ENCODE assay signal across 8 cellular contexts in genomic region chr17:51120739-51121619, GRCh38. TPM values are rescaled to one million over a fixed set of nuclear protein-coding genes. Genes with fewer than 3 reads are reported as not detected.
A peak's percentile ranks its signal among the peaks of the same experiment; 100 is the strongest.
DNase-seq lines count a peak whose midpoint lies in the region; ATAC-seq and TF ChIP-seq lines count a peak whose summit lies in the region.

Gene SPAG9 (minus strand): TSS chr17:51120868. CDS start chr17:51120656, 212 bp downstream.

- peaks cover 15 to 58% of the 10 kb centered on the region in 2 donors for H3K4me1 ChIP-seq in left lung

- H3K27ac ChIP-seq in left lung, result peak within 1 kb of the TSS; percentile 93 to 99

- ATAC-seq in GM19324 (IDR thresholded peaks at IDR 0.05; ENCODE audit: low FRiP score, unreplicated experiment) (peak; percentile 86), HG03469 (IDR thresholded peaks at IDR 0.05; ENCODE audit: unreplicated experiment) (peak; percentile 48), left lung (peak; percentile 82)

- TF ChIP-seq CTCF in BJ (IDR thresholded peaks at IDR 0.05; ENCODE audit: insufficient read depth, low read depth, low read length) (no peak), left lung (IDR thresholded peaks at IDR 0.05) (no peak)

- peak; percentile 80 for DNase-seq in BJ (ENCODE audit: low read depth)
- DNase-seq in NCI-H526 treated with DMSO at 0.1 percent for 48 hours (lab: John Stamatoyannopoulos, UW), result peak; percentile 93
- DNase-seq in activated CD4-positive, alpha-beta T cell treated with anti-CD3 and anti-CD28 coated beads, Interleukin-2, amount 50 U/mL, for 1 hour, result peak; percentile 89
- peak; percentile 97 for DNase-seq in dedifferentiated amniotic fluid mesenchymal stem cell (ENCODE audit: extremely low spot score)
- DNase-seq in left lung, result peak; percentile 97 to 98
- peak; percentile 83 for DNase-seq in stimulated activated CD4-positive, alpha-beta T cell treated with anti-CD3 and anti-CD28 coated beads, Interleukin-2, amount 100 ng/mL, for 4 hours (ENCODE audit: low read depth)

- H3K4me3 ChIP-seq in BJ (ENCODE audit: low read depth, low read length), result peak within 1 kb of the TSS; percentile 97
- peak within 1 kb of the TSS; percentile 59 to 93 for H3K4me3 ChIP-seq in left lung

- CTCF ChIA-PET in BJ (lab: Yijun Ruan, JAX), result interaction anchor here (1.4 to 1.5 kb wide), 4 partner anchors 15 to 32 kb away, joined by 3 to 6 read pairs (median 6); partner anchors contain the start of gene NME1

- H3K36me3 ChIP-seq in BJ (ENCODE audit: control insufficient read depth, insufficient read depth, low read length) (no peaks in the 10 kb centered on the region), left lung (no peaks in the 10 kb centered on the region)

- H3K27me3 ChIP-seq in BJ (ENCODE audit: control insufficient read depth, insufficient read depth, low read length) (no peaks in the 10 kb centered on the region), left lung (no peaks in the 10 kb centered on the region)

- no peaks in the 10 kb centered on the region for H3K9me3 ChIP-seq in left lung

- intact Hi-C loops in left lung (cut with DNase I), result no loop called here

- POLR2A ChIA-PET in BJ (lab: Charles Lee), result no interaction called here

RNA-seq across cellular contexts. Expression of gene SPAG9, which starts in this region (rescaled TPM):
- 18.7 and 28.9 TPM in 2 replicates for polyA plus RNA-seq in BJ (2011; rRNA removed)
- 33.6 and 35.7 TPM in 2 replicates for polyA minus RNA-seq in BJ (2011; rRNA and poly(A)+ RNA removed)
- total RNA-seq in left lung, result 100 to 1,000 TPM; 105 to 116 TPM

Comparison
In these comparisons a context has a peak if more than half of its experiments do, and no peak if none do; other contexts are left out.
1. Peak in every context shown above with its lines: DNase-seq, ATAC-seq, H3K4me3 ChIP-seq and H3K27ac ChIP-seq.